1 cellular context compared by ENCODE assay signal in the genomic region with DNA sequence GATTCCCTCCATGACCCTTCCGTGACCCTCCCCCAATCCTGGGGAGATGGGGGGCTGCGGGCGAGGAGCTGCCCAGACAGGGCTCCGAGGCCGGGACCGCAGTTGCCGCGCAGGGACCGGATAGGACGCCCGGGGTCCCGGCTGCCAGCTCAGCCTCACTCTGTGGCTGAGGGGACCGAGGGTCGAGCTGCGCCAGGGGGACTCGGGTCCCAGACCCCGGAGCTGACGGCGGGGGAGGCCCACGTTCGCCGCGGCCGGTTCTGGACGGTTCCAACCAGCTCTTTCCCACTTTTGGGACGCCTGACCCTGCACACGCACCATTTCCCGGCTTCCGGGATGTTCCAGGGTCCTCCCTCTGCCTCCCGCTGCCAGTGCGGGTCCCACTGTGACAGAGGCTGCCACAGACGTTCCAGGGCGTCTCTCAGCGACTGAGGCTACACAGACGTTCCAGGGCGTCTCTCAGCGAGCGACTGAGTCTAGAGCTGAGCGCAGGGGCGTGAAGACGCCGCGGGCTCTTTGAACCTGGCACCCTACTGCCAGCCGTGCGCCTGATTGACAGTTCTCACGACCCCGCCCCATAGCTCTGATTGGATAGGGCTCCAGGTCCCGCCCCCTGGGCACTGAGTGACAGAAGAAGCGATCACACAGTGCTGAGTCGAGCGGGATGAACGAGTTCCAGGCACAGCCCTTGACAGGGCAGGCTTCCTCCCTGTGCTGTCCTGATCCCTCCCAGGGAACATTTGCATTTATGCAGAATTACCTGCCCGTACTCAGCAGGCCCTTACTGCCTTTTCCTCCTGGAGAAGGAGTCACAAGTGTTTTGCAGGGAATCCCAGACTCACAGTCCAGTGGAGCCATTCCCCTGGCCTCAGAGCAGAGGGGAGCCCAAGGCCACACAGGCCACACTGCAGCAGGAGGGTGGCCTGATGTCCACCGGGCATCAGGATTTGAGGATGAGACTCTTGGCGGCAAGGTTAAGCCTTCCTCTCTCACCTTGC.
TF ChIP-seq lines count a peak whose summit lies in the region.

TSS of gene ZNF563 (minus strand) at position 472 of the 998 bp plus-strand sequence. CDS start at position 321, 151 bp downstream.

TF ChIP-seq in HepG2, 621 proteins besides CTCF, POLR2A, EP300 and RAD21 (continued from another document and continues in another):
- TF ChIP-seq MTA3 (CRISPR knock-in tag; IDR thresholded peaks at IDR 0.05) (no peak), GTF2F1 (IDR thresholded peaks at IDR 0.05; ENCODE audit: low read length) (0 out of 2 replicates have a peak, but pooled peaks have one; percentile 54), HOXA3 (CRISPR knock-in tag; IDR thresholded peaks at IDR 0.05) (peak; percentile 44; the same call in 1 of the 2 replicates), POLR2AphosphoS2 (IDR thresholded peaks at IDR 0.05; ENCODE audit: low read depth, low read length) (no peak; the same call in 1 of the 2 replicates), CHCHD3 (CRISPR knock-in tag; IDR thresholded peaks at IDR 0.05) (no peak), ZNF687 (CRISPR knock-in tag; IDR thresholded peaks at IDR 0.05) (peak; percentile 88), DR1 (CRISPR knock-in tag; IDR thresholded peaks at IDR 0.05) (peak; percentile 92), ZSCAN20 (CRISPR knock-in tag; IDR thresholded peaks at IDR 0.05; ENCODE audit: borderline replicate concordance) (no peak; the same call in 1 of the 2 replicates), REL (CRISPR knock-in tag; conservative IDR thresholded peaks at IDR 0.05) (no peak), EEA1 (CRISPR knock-in tag; IDR thresholded peaks at IDR 0.05; ENCODE audit: borderline replicate concordance) (no peak), MAFK (conservative IDR thresholded peaks at IDR 0.05 in 1 of 2, IDR thresholded peaks at IDR 0.05 in 1 of 2; ENCODE audit: low read length in 2 of 2) (peak in 1 of 2 experiments; percentile 8; a peak in 1 of 4 replicates), SRSF9 (IDR thresholded peaks at IDR 0.05; ENCODE audit: borderline replicate concordance, insufficient read depth, low read depth, low read length, poor library complexity, severe bottlenecking) (no peak), SALL2 (CRISPR knock-in tag; IDR thresholded peaks at IDR 0.05) (no peak), ZFP36 (IDR thresholded peaks at IDR 0.05; ENCODE audit: borderline replicate concordance, low read depth, low read length, partially characterized antibody) (no peak), U2AF1 (optimal IDR thresholded peaks at IDR 0.05; ENCODE audit: low read depth, low read length) (no peak), MXI1 (IDR thresholded peaks at IDR 0.05; ENCODE audit: borderline replicate concordance, low read depth, low read length) (peak; percentile 73; the same call in 2 of the 3 replicates), HINFP (CRISPR knock-in tag; IDR thresholded peaks at IDR 0.05; ENCODE audit: low read depth) (no peak; the same call in 1 of the 2 replicates), CSRNP1 (CRISPR knock-in tag; IDR thresholded peaks at IDR 0.05) (no peak; the same call in 1 of the 2 replicates), ZBTB8A (CRISPR knock-in tag; IDR thresholded peaks at IDR 0.05; ENCODE audit: borderline replicate concordance, low read depth) (no peak), FUBP1 (CRISPR knock-in tag; IDR thresholded peaks at IDR 0.05; ENCODE audit: borderline replicate concordance) (0 out of 2 replicates have a peak, but pooled peaks have one; percentile 49), THAP9 (CRISPR knock-in tag; IDR thresholded peaks at IDR 0.05; ENCODE audit: borderline replicate concordance) (peak; percentile 54; the same call in 1 of the 2 replicates), ZBTB49 (CRISPR knock-in tag; IDR thresholded peaks at IDR 0.05; ENCODE audit: borderline replicate concordance) (no peak)
- TF ChIP-seq, protein P1, sequence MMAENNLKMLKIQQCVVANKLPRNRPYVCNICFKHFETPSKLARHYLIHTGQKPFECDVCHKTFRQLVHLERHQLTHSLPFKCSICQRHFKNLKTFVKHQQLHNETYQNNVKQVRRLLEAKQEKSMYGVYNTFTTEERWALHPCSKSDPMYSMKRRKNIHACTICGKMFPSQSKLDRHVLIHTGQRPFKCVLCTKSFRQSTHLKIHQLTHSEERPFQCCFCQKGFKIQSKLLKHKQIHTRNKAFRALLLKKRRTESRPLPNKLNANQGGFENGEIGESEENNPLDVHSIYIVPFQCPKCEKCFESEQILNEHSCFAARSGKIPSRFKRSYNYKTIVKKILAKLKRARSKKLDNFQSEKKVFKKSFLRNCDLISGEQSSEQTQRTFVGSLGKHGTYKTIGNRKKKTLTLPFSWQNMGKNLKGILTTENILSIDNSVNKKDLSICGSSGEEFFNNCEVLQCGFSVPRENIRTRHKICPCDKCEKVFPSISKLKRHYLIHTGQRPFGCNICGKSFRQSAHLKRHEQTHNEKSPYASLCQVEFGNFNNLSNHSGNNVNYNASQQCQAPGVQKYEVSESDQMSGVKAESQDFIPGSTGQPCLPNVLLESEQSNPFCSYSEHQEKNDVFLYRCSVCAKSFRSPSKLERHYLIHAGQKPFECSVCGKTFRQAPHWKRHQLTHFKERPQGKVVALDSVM (CRISPR knock-in tag; IDR thresholded peaks at IDR 0.05) = peak; percentile 57; the same call in 1 of the 2 replicates
- TF ChIP-seq, protein P2, sequence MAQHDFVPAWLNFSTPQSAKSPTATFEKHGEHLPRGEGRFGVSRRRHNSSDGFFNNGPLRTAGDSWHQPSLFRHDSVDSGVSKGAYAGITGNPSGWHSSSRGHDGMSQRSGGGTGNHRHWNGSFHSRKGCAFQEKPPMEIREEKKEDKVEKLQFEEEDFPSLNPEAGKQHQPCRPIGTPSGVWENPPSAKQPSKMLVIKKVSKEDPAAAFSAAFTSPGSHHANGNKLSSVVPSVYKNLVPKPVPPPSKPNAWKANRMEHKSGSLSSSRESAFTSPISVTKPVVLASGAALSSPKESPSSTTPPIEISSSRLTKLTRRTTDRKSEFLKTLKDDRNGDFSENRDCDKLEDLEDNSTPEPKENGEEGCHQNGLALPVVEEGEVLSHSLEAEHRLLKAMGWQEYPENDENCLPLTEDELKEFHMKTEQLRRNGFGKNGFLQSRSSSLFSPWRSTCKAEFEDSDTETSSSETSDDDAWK (CRISPR knock-in tag; IDR thresholded peaks at IDR 0.05) = no peak
- TF ChIP-seq, protein P3, sequence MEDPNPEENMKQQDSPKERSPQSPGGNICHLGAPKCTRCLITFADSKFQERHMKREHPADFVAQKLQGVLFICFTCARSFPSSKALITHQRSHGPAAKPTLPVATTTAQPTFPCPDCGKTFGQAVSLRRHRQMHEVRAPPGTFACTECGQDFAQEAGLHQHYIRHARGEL (CRISPR knock-in tag; IDR thresholded peaks at IDR 0.05) = no peak
- TF ChIP-seq, protein P4, sequence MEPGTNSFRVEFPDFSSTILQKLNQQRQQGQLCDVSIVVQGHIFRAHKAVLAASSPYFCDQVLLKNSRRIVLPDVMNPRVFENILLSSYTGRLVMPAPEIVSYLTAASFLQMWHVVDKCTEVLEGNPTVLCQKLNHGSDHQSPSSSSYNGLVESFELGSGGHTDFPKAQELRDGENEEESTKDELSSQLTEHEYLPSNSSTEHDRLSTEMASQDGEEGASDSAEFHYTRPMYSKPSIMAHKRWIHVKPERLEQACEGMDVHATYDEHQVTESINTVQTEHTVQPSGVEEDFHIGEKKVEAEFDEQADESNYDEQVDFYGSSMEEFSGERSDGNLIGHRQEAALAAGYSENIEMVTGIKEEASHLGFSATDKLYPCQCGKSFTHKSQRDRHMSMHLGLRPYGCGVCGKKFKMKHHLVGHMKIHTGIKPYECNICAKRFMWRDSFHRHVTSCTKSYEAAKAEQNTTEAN (CRISPR knock-in tag; conservative IDR thresholded peaks at IDR 0.05) = 0 out of 2 replicates have a peak, but pooled peaks have one; percentile 24
